In the genomic region with DNA sequence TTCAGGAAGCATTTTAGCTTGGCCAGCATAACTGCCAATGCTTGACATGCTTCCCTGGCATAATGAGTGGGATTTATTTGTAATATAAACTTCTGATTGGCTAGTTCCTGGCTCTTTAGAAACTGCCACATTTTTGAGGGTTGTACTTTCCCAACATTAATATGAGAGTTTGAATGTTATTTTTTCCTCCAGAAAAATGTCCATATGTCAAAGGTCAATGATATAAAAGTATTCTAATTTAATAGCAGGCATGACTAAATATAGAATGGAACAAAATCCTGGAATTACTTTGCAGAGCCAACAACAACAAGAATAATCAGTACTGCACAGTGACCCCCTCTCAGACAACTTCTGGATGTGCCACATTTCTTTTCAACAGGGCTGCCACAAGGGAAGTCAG, we compare ENCODE assay signal across 24 cellular contexts.
DNase-seq lines count a peak whose midpoint lies in the region; ATAC-seq and TF ChIP-seq lines count a peak whose summit lies in the region.
"Had no signal": no experiment of that assay in that cellular context is flagged by ENCODE, and none has a peak within 500 bp of the region (broad histone marks: within the 10 kb centered on the region; RNA-seq: fewer than 3 reads in every experiment).

No MANE protein-coding gene starts in this region.

- H3K27ac ChIP-seq in right cardiac atrium (ENCODE audit: low read length) = no peak overlapping the region
- H3K27ac ChIP-seq: 22Rv1 had no signal

- intact Hi-C loops in right cardiac atrium (cut with DNase I) (no loop called here), cardiac septum (cut with DNase I) (no loop called here)

- H3K9me3 ChIP-seq in right cardiac atrium (ENCODE audit: control insufficient read depth, low read length) = no peaks in the 10 kb centered on the region

- no peaks in the 10 kb centered on the region for H3K27me3 Mint-ChIP-seq in chondrocyte (ENCODE audit: low read depth)

- H3K4me1 Mint-ChIP-seq in chondrocyte (ENCODE audit: low read depth) = peaks cover 84% of the 10 kb centered on the region

- no peaks in the 10 kb centered on the region for H3K27me3 ChIP-seq in right cardiac atrium (ENCODE audit: control insufficient read depth, insufficient read depth)

- H3K9me3 Mint-ChIP-seq in chondrocyte (ENCODE audit: low read depth) = no peaks in the 10 kb centered on the region

- peak; percentile 34 to 57 for ATAC-seq in right cardiac atrium
- ATAC-seq in HG03097 (IDR thresholded peaks at IDR 0.05; ENCODE audit: low FRiP score, unreplicated experiment) = no peak
- no peak for ATAC-seq in GM19023 (IDR thresholded peaks at IDR 0.05; ENCODE audit: unreplicated experiment)
- ATAC-seq: activated naive CD4-positive, alpha-beta T cell treated with anti-CD3 and anti-CD28 coated beads, Interleukin-2, amount 50 U/mL, for 72 hours; naive thymus-derived CD4-positive, alpha-beta T cell had no signal

- peaks cover 13% of the 10 kb centered on the region for H3K36me3 Mint-ChIP-seq in chondrocyte (ENCODE audit: low read depth)

- H3K4me3 ChIP-seq in right cardiac atrium (ENCODE audit: low read length) = no peak overlapping the region

- no peak for DNase-seq in right cardiac atrium
- no peak for DNase-seq in cardiac septum (ENCODE audit: low spot score)
- no peak for DNase-seq in chondrocyte (ENCODE audit: low spot score)
- DNase-seq in lung microvascular endothelial cell (ENCODE audit: low read depth in 2 of 2) = peak; percentile 11 to 99
- no peak for DNase-seq in NOMO-1 treated with dmso at 0.1 percent for 144 hours (lab: John Stamatoyannopoulos, UW; ENCODE audit: unreplicated experiment)
- DNase-seq in SIG-M5 treated with dmso at 0.1 percent for 504 hours (lab: John Stamatoyannopoulos, UW; ENCODE audit: unreplicated experiment) = no peak
- DNase-seq: activated CD4-positive, alpha-beta T cell treated with anti-CD3 and anti-CD28 coated beads for 48 hours; C1 segment of cervical spinal cord; erythroblast; left cardiac atrium; mesendoderm; naive thymus-derived CD4-positive, alpha-beta T cell; NCI-H187; NCI-H226; NCI-H82; SHP77; stimulated activated CD4-positive, alpha-beta T cell treated with anti-CD3 and anti-CD28 coated beads, Interleukin-2, amount 100 ng/mL, for 48 hours; trophoblast cell had no signal

- H3K4me3 Mint-ChIP-seq in chondrocyte (ENCODE audit: unreplicated experiment) = no peak overlapping the region
- H3K4me3 Mint-ChIP-seq: brain; naive thymus-derived CD4-positive, alpha-beta T cell; stimulated activated naive CD8-positive, alpha-beta T cell treated with anti-CD3 and anti-CD28 coated beads, Interleukin-15, Interleukin-2, amounts not matched to agents 100 ng/mL and 50 ng/mL, for 24 hours had no signal

- peak overlapping the region; percentile 77 for H3K27ac Mint-ChIP-seq in chondrocyte (ENCODE audit: unreplicated experiment)
- H3K27ac Mint-ChIP-seq: activated naive CD4-positive, alpha-beta T cell treated with anti-CD3 and anti-CD28 coated beads, Interleukin-2, amount 50 U/mL, for 72 hours; brain; naive thymus-derived CD4-positive, alpha-beta T cell; stimulated activated naive CD8-positive, alpha-beta T cell treated with anti-CD3 and anti-CD28 coated beads, Interleukin-15, Interleukin-2, amounts not matched to agents 100 ng/mL and 50 ng/mL, for 24 hours had no signal

- no peak for TF ChIP-seq CTCF in chondrocyte (IDR thresholded peaks at IDR 0.05)

- H3K4me1 ChIP-seq in right cardiac atrium (ENCODE audit: control insufficient read depth, insufficient read depth, low read length) = no peaks in the 10 kb centered on the region

Comparison
In these comparisons a context has a peak if more than half of its experiments do, and no peak if none do; other contexts are left out.
1. ATAC-seq: peak in right cardiac atrium (2 of 2); none in HG03097 (single experiment) and GM19023 (single experiment).
2. DNase-seq: peak in lung microvascular endothelial cell (2 of 2); none in right cardiac atrium (0 of 3), cardiac septum (single experiment), chondrocyte (single experiment), NOMO-1 treated with dmso at 0.1 percent for 144 hours (single experiment) and SIG-M5 treated with dmso at 0.1 percent for 504 hours (single experiment).